Comparison of ENCODE assay signal across 10 cellular contexts in the genomic region with DNA sequence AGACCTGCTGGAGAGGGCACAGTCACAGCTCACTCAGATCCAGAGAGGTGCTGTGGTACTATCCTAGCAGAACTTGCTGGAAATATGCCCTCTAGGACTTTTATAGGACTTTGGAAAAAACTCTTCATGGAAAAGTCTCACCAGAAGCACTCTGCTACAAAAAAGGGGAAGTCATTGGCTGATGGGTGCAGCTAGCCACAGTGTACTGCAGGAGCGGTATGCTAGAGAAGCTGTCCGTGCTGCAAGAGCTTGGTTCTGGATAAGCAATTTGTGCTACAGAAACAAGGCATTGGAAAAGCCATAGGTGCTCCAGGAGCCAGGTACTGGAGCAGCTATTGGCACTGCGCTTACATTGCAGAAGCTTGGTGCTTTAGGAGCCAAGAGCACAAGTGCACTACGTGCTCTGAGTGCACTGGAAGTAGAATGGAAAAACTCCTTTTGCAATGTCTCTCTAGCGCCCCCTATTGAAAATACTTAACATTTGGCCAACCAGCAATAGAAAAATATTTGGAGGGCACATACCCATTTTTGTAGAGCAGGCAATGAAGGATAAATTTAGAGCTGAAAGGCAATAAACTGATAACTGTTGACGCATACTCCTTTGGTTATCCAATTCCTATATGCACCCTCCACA.
DNase-seq lines count a peak whose midpoint lies in the region; ATAC-seq, FAIRE-seq and TF ChIP-seq lines count a peak whose summit lies in the region.
"Had no signal": no experiment of that assay in that cellular context is flagged by ENCODE, and none has a peak within 500 bp of the region (broad histone marks: within the 10 kb centered on the region; RNA-seq: fewer than 3 reads in every experiment).

No MANE protein-coding gene starts in this region.

- H3K4me2 ChIP-seq in astrocyte (ENCODE audit: low read length) (no peak overlapping the region), osteoblast (ENCODE audit: insufficient read depth, low read length) (no peak overlapping the region)

- H3K4me3 Mint-ChIP-seq in astrocyte (ENCODE audit: unreplicated experiment), result no peak overlapping the region
- H3K4me3 Mint-ChIP-seq: naive B cell had no signal

- peaks cover 21% of the 10 kb centered on the region for H3K4me1 Mint-ChIP-seq in astrocyte (ENCODE audit: low read depth, unreplicated experiment)
- H3K4me1 Mint-ChIP-seq: naive B cell had no signal

- FAIRE-seq in astrocyte (lab: Jason Lieb, UNC), result no peak

- H3K79me2 ChIP-seq in astrocyte (ENCODE audit: insufficient read depth, low read length), result no peaks in the 10 kb centered on the region
- H3K79me2 ChIP-seq in osteoblast (ENCODE audit: insufficient read depth, low read length), result no peaks in the 10 kb centered on the region

- no peak overlapping the region for H3K27ac ChIP-seq in astrocyte (ENCODE audit: low read depth, low read length)
- H3K27ac ChIP-seq in osteoblast (ENCODE audit: low read depth, low read length), result no peak overlapping the region

- H3K9me3 ChIP-seq in astrocyte (ENCODE audit: insufficient read depth, low read depth, low read length), result peaks cover 5% of the 10 kb centered on the region
- H3K9me3 ChIP-seq in osteoblast (ENCODE audit: low read depth, low read length), result no peaks in the 10 kb centered on the region

- no peak overlapping the region for H3K9ac ChIP-seq in astrocyte (ENCODE audit: low read length)

- H3K27ac Mint-ChIP-seq in astrocyte (ENCODE audit: unreplicated experiment), result no peak overlapping the region
- H3K27ac Mint-ChIP-seq: naive B cell had no signal

- H2AFZ ChIP-seq in astrocyte (ENCODE audit: low read depth, low read length), result no peak overlapping the region
- no peak overlapping the region for H2AFZ ChIP-seq in osteoblast (ENCODE audit: low read length)

- ATAC-seq in GM21515 (IDR thresholded peaks at IDR 0.05; ENCODE audit: unreplicated experiment) (no peak), GM21360 (IDR thresholded peaks at IDR 0.05; ENCODE audit: unreplicated experiment) (no peak)

- peak; percentile 44; the same call in 1 of the 2 replicates for TF ChIP-seq CTCF in GM12874 (IDR thresholded peaks at IDR 0.05; ENCODE audit: insufficient read depth, low read depth, low read length)
- peak; percentile 28 for TF ChIP-seq CTCF in astrocyte (IDR thresholded peaks at IDR 0.05; ENCODE audit: insufficient read depth, low read depth, low read length)
- peak; percentile 22 for TF ChIP-seq CTCF in osteoblast (IDR thresholded peaks at IDR 0.05; ENCODE audit: extremely low read depth, low read depth, low read length)

- H3K36me3 Mint-ChIP-seq in astrocyte (ENCODE audit: low read depth, unreplicated experiment), result no peaks in the 10 kb centered on the region
- H3K36me3 Mint-ChIP-seq: naive B cell had no signal

- H3K36me3 ChIP-seq in astrocyte (ENCODE audit: insufficient read depth, low read length) (no peaks in the 10 kb centered on the region), osteoblast (ENCODE audit: insufficient read depth, low read length) (no peaks in the 10 kb centered on the region)

- DNase-seq in NAMALWA (ENCODE audit: low spot score) (peak; percentile 20), astrocyte (ENCODE audit: low read depth) (no peak), osteoblast (ENCODE audit: insufficient read length, low spot score, missing footprints) (no peak), GOT3 (lab: John Stamatoyannopoulos, UW) (no peak)
- DNase-seq: activated naive CD4-positive, alpha-beta T cell; GF-D8; naive B cell had no signal

- no peaks in the 10 kb centered on the region for H3K27me3 Mint-ChIP-seq in astrocyte (ENCODE audit: low read depth, unreplicated experiment)

- H3K9me3 Mint-ChIP-seq in astrocyte (ENCODE audit: unreplicated experiment), result no peaks in the 10 kb centered on the region

- H3K4me1 ChIP-seq in astrocyte (ENCODE audit: insufficient read depth, low read length) (peaks cover 14% of the 10 kb centered on the region), osteoblast (ENCODE audit: insufficient read depth, low read length) (peaks cover 14% of the 10 kb centered on the region)

- H3K4me3 ChIP-seq in astrocyte (ENCODE audit: insufficient read depth, low read depth, low read length), result no peak overlapping the region
- H3K4me3 ChIP-seq in osteoblast (ENCODE audit: insufficient read depth, low read length), result no peak overlapping the region

- H4K20me1 ChIP-seq in astrocyte (ENCODE audit: insufficient read depth, low read length), result no peaks in the 10 kb centered on the region
- H4K20me1 ChIP-seq in osteoblast (ENCODE audit: insufficient read depth, low read length), result no peaks in the 10 kb centered on the region

- H3K27me3 ChIP-seq in astrocyte (ENCODE audit: insufficient read depth, low read length) (peaks cover 29% of the 10 kb centered on the region), osteoblast (ENCODE audit: insufficient read depth, low read length) (peaks cover 40% of the 10 kb centered on the region)
